Comparison of ENCODE assay signal across 20 cellular contexts in genomic region chr7:70071786-70072185, GRCh38.
DNase-seq lines count a peak whose midpoint lies in the region; ATAC-seq and TF ChIP-seq lines count a peak whose summit lies in the region.
"Had no signal": no experiment of that assay in that cellular context is flagged by ENCODE, and none has a peak within 500 bp of the region (broad histone marks: within the 10 kb centered on the region; RNA-seq: fewer than 3 reads in every experiment).

No MANE protein-coding gene starts in this region.

- peak overlapping the region in 2 of 5 experiments; percentile 19 to 36 for H3K4me3 Mint-ChIP-seq in brain
- H3K4me3 Mint-ChIP-seq in nephron: peak overlapping the region in 1 of 3 experiments; percentile 22
- H3K4me3 Mint-ChIP-seq in MCF 10A (ENCODE audit: unreplicated experiment): no peak overlapping the region
- H3K4me3 Mint-ChIP-seq: activated CD8-positive, alpha-beta T cell treated with anti-CD3 and anti-CD28 coated beads, Interleukin-2, amount 10 ng/mL, durations not matched to agents 7 days and 5 days; activated naive CD8-positive, alpha-beta T cell; CD4-positive, CD25-positive, alpha-beta regulatory T cell; stimulated activated naive B cell treated with anti-CD40 and anti-IgM and Interleukin-4, amounts not matched to agents 10 μg/mL and 1 μg/mL and 100 μg/mL, for 72 hours; T-helper 2 cell treated with Interferon-gamma antibody and Interleukin-4, amounts not matched to agents 5 μg/mL and 100 μg/mL, for 36 hours had no signal

- no peaks in the 10 kb centered on the region for H3K27me3 Mint-ChIP-seq in brain
- H3K27me3 Mint-ChIP-seq in nephron (ENCODE audit: low read depth): no peaks in the 10 kb centered on the region
- no peaks in the 10 kb centered on the region for H3K27me3 Mint-ChIP-seq in MCF 10A (ENCODE audit: insufficient read depth, unreplicated experiment)
- H3K27me3 Mint-ChIP-seq: activated naive CD8-positive, alpha-beta T cell; CD4-positive, CD25-positive, alpha-beta regulatory T cell; stimulated activated naive B cell treated with anti-CD40 and anti-IgM and Interleukin-4, amounts not matched to agents 10 μg/mL and 1 μg/mL and 100 μg/mL, for 72 hours had no signal

- H3K36me3 Mint-ChIP-seq in brain (no peaks in the 10 kb centered on the region), nephron (ENCODE audit: low read depth) (no peaks in the 10 kb centered on the region), MCF 10A (ENCODE audit: insufficient read depth, unreplicated experiment) (no peaks in the 10 kb centered on the region)
- H3K36me3 Mint-ChIP-seq: activated naive CD8-positive, alpha-beta T cell; CD4-positive, CD25-positive, alpha-beta regulatory T cell; stimulated activated naive B cell treated with anti-CD40 and anti-IgM and Interleukin-4, amounts not matched to agents 10 μg/mL and 1 μg/mL and 100 μg/mL, for 72 hours had no signal

- H3K27ac ChIP-seq in cardiac muscle cell: peak overlapping the region; percentile 93
- H3K27ac ChIP-seq: brain microvascular endothelial cell, GM23248, left lung, tibial artery had no signal

- H3K9me3 Mint-ChIP-seq in brain: peaks cover 0 to 2% (median 0%) of the 10 kb centered on the region in 5 experiments
- no peaks in the 10 kb centered on the region for H3K9me3 Mint-ChIP-seq in nephron
- peaks cover 18% of the 10 kb centered on the region for H3K9me3 Mint-ChIP-seq in MCF 10A (ENCODE audit: unreplicated experiment)
- H3K9me3 Mint-ChIP-seq: T-helper 2 cell treated with Interferon-gamma antibody and Interleukin-4, amounts not matched to agents 5 μg/mL and 100 μg/mL, for 36 hours had no signal

- no TSS peak for BruUV-seq in MCF 10A (replicated peaks; lab: Mats Ljungman, UMichigan)

- intact Hi-C loops in left ventricle myocardium superior (cut with micrococcal nuclease) (no loop called here), MCF 10A (cut with micrococcal nuclease) (no loop called here)

- peak overlapping the region; percentile 42 to 94 (median 82) for H3K27ac Mint-ChIP-seq in brain
- H3K27ac Mint-ChIP-seq in nephron: peak overlapping the region; percentile 54 to 96 (median 89)
- no peak overlapping the region for H3K27ac Mint-ChIP-seq in MCF 10A (ENCODE audit: low read depth, unreplicated experiment)
- H3K27ac Mint-ChIP-seq: activated CD8-positive, alpha-beta T cell treated with anti-CD3 and anti-CD28 coated beads, Interleukin-2, amount 10 ng/mL, durations not matched to agents 7 days and 5 days; activated naive CD8-positive, alpha-beta T cell; CD4-positive, CD25-positive, alpha-beta regulatory T cell; stimulated activated naive B cell treated with anti-CD40 and anti-IgM and Interleukin-4, amounts not matched to agents 10 μg/mL and 1 μg/mL and 100 μg/mL, for 72 hours; T-helper 2 cell treated with Interferon-gamma antibody and Interleukin-4, amounts not matched to agents 5 μg/mL and 100 μg/mL, for 36 hours had no signal

- CTCF ChIA-PET in MCF 10A (lab: Yijun Ruan, JAX): no interaction called here

- DNase-seq in cardiac muscle cell (ENCODE audit: low read depth in 1 of 2, low spot score in 1 of 2) (no peak), left ventricle myocardium superior (no peak), MCF 10A (ENCODE audit: unreplicated experiment) (no peak), globus pallidus (ENCODE audit: low spot score) (no peak)
- DNase-seq: activated CD8-positive, alpha-beta T cell treated with anti-CD3 and anti-CD28 coated beads, Interleukin-2, amount 10 ng/mL, durations not matched to agents 7 days and 5 days; activated T-cell treated with anti-CD3 and anti-CD28 coated beads, Interleukin-2, amount 50 U/mL, for 48 hours; brain microvascular endothelial cell; CD4-positive, CD25-positive, alpha-beta regulatory T cell; Kasumi-1; left lung; PC-3; stimulated activated naive B cell treated with anti-CD40 and anti-IgM and Interleukin-4, amounts not matched to agents 10 μg/mL and 1 μg/mL and 100 μg/mL, for 72 hours; tibial artery had no signal

- no peak for ATAC-seq in left ventricle myocardium superior
- ATAC-seq in GM19467 (IDR thresholded peaks at IDR 0.05; ENCODE audit: unreplicated experiment): no peak
- no peak for ATAC-seq in HG02642 (IDR thresholded peaks at IDR 0.05; ENCODE audit: poor library complexity, unreplicated experiment)
- ATAC-seq: activated CD8-positive, alpha-beta T cell treated with anti-CD3 and anti-CD28 coated beads, Interleukin-2, amount 10 ng/mL, durations not matched to agents 7 days and 5 days; PC-3; stimulated activated naive B cell treated with anti-CD40 and anti-IgM and Interleukin-4, amounts not matched to agents 10 μg/mL and 1 μg/mL and 100 μg/mL, for 72 hours had no signal

- peaks cover 32% of the 10 kb centered on the region for H3K4me1 ChIP-seq in cardiac muscle cell (ENCODE audit: low read depth)
- H3K4me1 ChIP-seq: left lung, tibial artery had no signal

- POLR2A ChIA-PET in MCF 10A (lab: Yijun Ruan, JAX): no interaction called here

- H3K27me3 ChIP-seq in cardiac muscle cell: no peaks in the 10 kb centered on the region
- H3K27me3 ChIP-seq: brain microvascular endothelial cell, left lung, tibial artery had no signal

- no peaks in the 10 kb centered on the region for H3K9me3 ChIP-seq in cardiac muscle cell (ENCODE audit: low read depth)
- H3K9me3 ChIP-seq: left lung, tibial artery had no signal

- H3K4me1 Mint-ChIP-seq in brain (peaks cover 75% of the 10 kb centered on the region), nephron (peaks cover 44% of the 10 kb centered on the region), MCF 10A (ENCODE audit: insufficient read depth, unreplicated experiment) (no peaks in the 10 kb centered on the region)
- H3K4me1 Mint-ChIP-seq: CD4-positive, CD25-positive, alpha-beta regulatory T cell had no signal

- TF ChIP-seq CTCF in cardiac muscle cell (IDR thresholded peaks at IDR 0.05; ENCODE audit: low read depth, low read length): no peak
- TF ChIP-seq CTCF in brain (conservative IDR thresholded peaks at IDR 0.05): no peak
- TF ChIP-seq CTCF in nephron (IDR thresholded peaks at IDR 0.05; ENCODE audit: unreplicated experiment in 3 of 3): no peak
- TF ChIP-seq CTCF in MCF 10A (IDR thresholded peaks at IDR 0.05; ENCODE audit: unreplicated experiment): no peak

- no peaks in the 10 kb centered on the region for H3K36me3 ChIP-seq in cardiac muscle cell
- H3K36me3 ChIP-seq: brain microvascular endothelial cell, left lung, tibial artery had no signal

- H3K4me3 ChIP-seq in cardiac muscle cell: no peak overlapping the region
- H3K4me3 ChIP-seq: GM23248, left lung, tibial artery had no signal
